Comparison of ENCODE assay signal across 18 cellular contexts in genomic region chr5:33937017-33937699, GRCh38. TPM values are rescaled to one million over a fixed set of nuclear protein-coding genes. Genes with fewer than 3 reads are reported as not detected.
DNase-seq lines count a peak whose midpoint lies in the region; ATAC-seq and TF ChIP-seq lines count a peak whose summit lies in the region.
"Had no signal": no experiment of that assay in that cellular context is flagged by ENCODE, and none has a peak within 500 bp of the region (broad histone marks: within the 10 kb centered on the region; RNA-seq: fewer than 3 reads in every experiment).

No MANE protein-coding gene starts in this region.

- H3K4me3 ChIP-seq in cardiac fibroblast (replicated peaks in 1 of 2; ENCODE audit: low read depth in 2 of 2, low read length in 2 of 2) (peak overlapping the region; percentile 45 to 57), muscle layer of duodenum (ENCODE audit: low read depth in 1 of 2, low read length in 2 of 2) (peak overlapping the region; percentile 41 to 65), tibial artery (peak overlapping the region; percentile 28 to 45)

- no peak for TF ChIP-seq CTCF in cardiac fibroblast (IDR thresholded peaks at IDR 0.05; ENCODE audit: low read depth, low read length)
- no peak for TF ChIP-seq CTCF in tibial artery (IDR thresholded peaks at IDR 0.05)

- ATAC-seq in Right ventricle myocardium superior (ENCODE audit: poor library complexity), result no peak

- H3K36me3 ChIP-seq in muscle layer of duodenum (ENCODE audit: control insufficient read depth in 1 of 2, insufficient read depth in 2 of 2, low read length in 2 of 2), result no peaks in the 10 kb centered on the region
- no peaks in the 10 kb centered on the region for H3K36me3 ChIP-seq in tibial artery

- H3K27me3 ChIP-seq in muscle layer of duodenum (ENCODE audit: low read depth, low read length), result peaks cover 34% of the 10 kb centered on the region
- H3K27me3 ChIP-seq in tibial artery, result peaks cover 0 to 55% of the 10 kb centered on the region in 2 donors

- peaks cover 0 to 18% of the 10 kb centered on the region in 2 donors for H3K4me1 ChIP-seq in muscle layer of duodenum (ENCODE audit: control insufficient read depth in 1 of 2, insufficient read depth in 2 of 2, low read length in 2 of 2)
- H3K4me1 ChIP-seq in tibial artery, result peaks cover 0 to 21% (median 19%) of the 10 kb centered on the region in 4 donors
- H3K4me1 ChIP-seq: Caco-2 had no signal

- DNase-seq in Right ventricle myocardium superior (peak; percentile 32), cardiac septum (ENCODE audit: low spot score) (no peak), cardiac fibroblast (ENCODE audit: low read depth in 2 of 2) (peak in 1 of 2 donors; percentile 18), tibial artery (no peak), NCI-H1694 treated with DMSO at 0.1 percent for 48 hours (lab: John Stamatoyannopoulos, UW) (no peak), NCI-H2107 treated with DMSO at 0.1 percent for 48 hours (lab: John Stamatoyannopoulos, UW; ENCODE audit: unreplicated experiment) (no peak)
- DNase-seq in activated CD8-positive, alpha-beta memory T cell treated with anti-CD3 and anti-CD28 coated beads, Interleukin-2, amount 50 U/mL, for 4 hours, result no peak
- DNase-seq: activated CD4-positive, alpha-beta memory T cell treated with anti-CD3 and anti-CD28 coated beads, Interleukin-2, amount 10 ng/mL, durations not matched to agents 7 days and 5 days; Caco-2; NCI-H1436; NCI-H510A; substantia nigra had no signal

- no peaks in the 10 kb centered on the region for H3K9me3 ChIP-seq in muscle layer of duodenum (ENCODE audit: control insufficient read depth in 1 of 2, low read length in 2 of 2)
- no peaks in the 10 kb centered on the region for H3K9me3 ChIP-seq in tibial artery
- H3K9me3 ChIP-seq: Caco-2 had no signal

- H3K27ac ChIP-seq in muscle layer of duodenum (ENCODE audit: low read length) (no peak overlapping the region), tibial artery (no peak overlapping the region)
- H3K27ac ChIP-seq: HL-60, KMS-11 had no signal

- intact Hi-C loops in Right ventricle myocardium superior (cut with DNase I) (no loop called here), cardiac septum (cut with DNase I) (loop anchor here (5.0 kb wide), 1 partner anchor 505 kb away; no protein-coding TSS in a partner anchor), tibial artery (cut with DNase I; ENCODE audit: low total_unique reads) (loop anchor here (10.0 kb wide), 1 partner anchor 502 kb away; no protein-coding TSS in a partner anchor)

RNA-seq across cellular contexts. Expression of gene RXFP3, which starts 1.0 kb away (rescaled TPM):
- total RNA-seq in Right ventricle myocardium superior, result not detected
- total RNA-seq in cardiac septum, result not detected
- total RNA-seq: activated CD4-positive, alpha-beta memory T cell treated with anti-CD3 and anti-CD28 coated beads, Interleukin-2, amount 10 ng/mL, durations not matched to agents 7 days and 5 days; Caco-2; mesothelial cell of epicardium; OCI-LY7; progenitor cell of endocrine pancreas had no signal

RNA-seq across cellular contexts. Expression of gene ADAMTS12, which starts 45.4 kb away (rescaled TPM):
- total RNA-seq in Right ventricle myocardium superior (1.7 TPM), cardiac septum (2.8 TPM)
- total RNA-seq: activated CD4-positive, alpha-beta memory T cell treated with anti-CD3 and anti-CD28 coated beads, Interleukin-2, amount 10 ng/mL, durations not matched to agents 7 days and 5 days; Caco-2; OCI-LY7 had no signal

RNA-seq across cellular contexts. Expression of gene SLC45A2, which starts 47.3 kb away (rescaled TPM):
- total RNA-seq in Right ventricle myocardium superior (not detected), cardiac septum (0.16 TPM)
- total RNA-seq: OCI-LY7 had no signal
